8 cellular contexts compared by ENCODE assay signal in the genomic region with DNA sequence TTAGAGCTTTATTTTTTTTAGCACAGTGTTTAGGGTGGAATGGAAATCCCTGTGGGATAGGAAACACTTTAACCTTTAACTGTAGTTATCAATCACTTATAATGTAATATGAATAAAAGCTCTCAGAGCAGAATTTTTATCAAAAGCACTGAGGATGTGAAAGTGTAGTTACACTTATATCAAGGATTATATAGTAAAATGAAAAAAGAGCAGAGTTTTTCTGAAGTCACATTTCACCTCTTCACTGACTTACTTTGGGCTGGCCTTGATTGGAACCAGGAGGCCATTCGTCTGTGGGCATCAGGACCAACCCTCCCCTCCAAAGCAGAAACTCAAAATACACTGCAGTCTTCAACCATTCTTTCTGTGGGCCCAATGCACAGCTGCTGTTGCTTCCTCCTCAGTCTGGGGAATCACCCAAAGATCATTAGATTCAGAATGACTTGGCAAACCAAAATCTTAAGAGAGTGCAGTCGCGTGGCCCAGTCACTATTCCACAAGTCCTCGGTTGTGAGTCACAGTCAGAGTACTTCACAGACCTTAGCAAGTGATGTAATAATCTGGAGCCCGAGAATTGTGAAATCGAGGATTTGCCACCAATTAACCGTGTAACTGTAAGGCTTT.
A peak's percentile ranks its signal among the peaks of the same experiment; 100 is the strongest.
DNase-seq lines count a peak whose midpoint lies in the region; ATAC-seq, FAIRE-seq and TF ChIP-seq lines count a peak whose summit lies in the region.

No MANE protein-coding gene starts in this region.

- no peaks in the 10 kb centered on the region for H3K27me3 Mint-ChIP-seq in Caco-2 (ENCODE audit: insufficient read depth, unreplicated experiment)

- H3K4me3 Mint-ChIP-seq in Caco-2 (ENCODE audit: unreplicated experiment), result no peak overlapping the region

- no peak overlapping the region for H3K27ac Mint-ChIP-seq in Caco-2 (ENCODE audit: unreplicated experiment)

- intact Hi-C loops in Caco-2 (cut with micrococcal nuclease; ENCODE audit: unreplicated experiment), result no loop called here

- POLR2A ChIA-PET in A549 (lab: Yijun Ruan, JAX), result no interaction called here
- POLR2A ChIA-PET in Caco-2 (lab: Charles Lee), result no interaction called here

- H3K9me3 Mint-ChIP-seq in Caco-2 (ENCODE audit: unreplicated experiment), result no peaks in the 10 kb centered on the region

- DNase-seq in A549 (ENCODE audit: low read depth in 1 of 2, low spot score in 1 of 2) (peak in 1 of 2 experiments; percentile 46), RPMI7951 (ENCODE audit: low read depth) (peak; percentile 97), right atrium auricular region (ENCODE audit: low spot score) (peak; percentile 80), Caco-2 (no peak), HT-29 (ENCODE audit: low spot score) (no peak)
- no peak for DNase-seq in effector CD8-positive, alpha-beta T cell (lab: John Stamatoyannopoulos, UW)

- H3K36me3 ChIP-seq in right atrium auricular region, result no peaks in the 10 kb centered on the region
- no peaks in the 10 kb centered on the region for H3K36me3 ChIP-seq in Caco-2 (ENCODE audit: control insufficient read depth, insufficient read depth, low read length)

- no peak for TF ChIP-seq RAD21 in A549 (conservative IDR thresholded peaks at IDR 0.05 in 1 of 2, IDR thresholded peaks at IDR 0.05 in 1 of 2)

- TF ChIP-seq CTCF in A549 (IDR thresholded peaks at IDR 0.05) (no peak), right atrium auricular region (IDR thresholded peaks at IDR 0.05) (no peak), Caco-2 (IDR thresholded peaks at IDR 0.05; ENCODE audit: insufficient read depth in 1 of 2, low read depth in 1 of 2, low read length in 1 of 2, severe bottlenecking in 1 of 2, unreplicated experiment in 1 of 2) (no peak)

- H3K27ac ChIP-seq in A549 (no peak overlapping the region), right atrium auricular region (peak overlapping the region; percentile 48 to 60)

- TF ChIP-seq EP300 in A549 (IDR thresholded peaks at IDR 0.05), result no peak

- no peak overlapping the region for H3K4me2 ChIP-seq in A549

- H3K4me3 ChIP-seq in A549 (no peak overlapping the region), right atrium auricular region (no peak overlapping the region), Caco-2 (ENCODE audit: low read depth, low read length) (no peak overlapping the region)

- ATAC-seq in A549 (peak in 1 of 2 experiments; percentile 63; a peak in 2 of 6 replicates), GM18861 (IDR thresholded peaks at IDR 0.05; ENCODE audit: unreplicated experiment) (peak; percentile 99), HG02938 (IDR thresholded peaks at IDR 0.05; ENCODE audit: unreplicated experiment) (peak; percentile 99)

- WGBS in A549 (ENCODE audit: missing lambda C conversion rate), result 38% methylated on average over 7 of the region's 7 CpGs

- H3K27me3 ChIP-seq in right atrium auricular region, result no peaks in the 10 kb centered on the region
- H3K27me3 ChIP-seq in Caco-2 (replicated peaks; ENCODE audit: control insufficient read depth, insufficient read depth, low read length), result no peaks in the 10 kb centered on the region

- no peaks in the 10 kb centered on the region for H3K36me3 Mint-ChIP-seq in Caco-2 (ENCODE audit: insufficient read depth, unreplicated experiment)

- H3K4me1 ChIP-seq in A549, result no peaks in the 10 kb centered on the region
- H3K4me1 ChIP-seq in right atrium auricular region, result peaks cover 0 to 23% of the 10 kb centered on the region in 2 donors
- no peaks in the 10 kb centered on the region for H3K4me1 ChIP-seq in Caco-2

- no peak for FAIRE-seq in A549 (lab: Jason Lieb, UNC)

- CTCF ChIA-PET in A549 (lab: Yijun Ruan, JAX) (interaction anchor here (0.6 kb wide), 1 partner anchor 957 kb away, joined by 4 read pairs; no protein-coding TSS in a partner anchor), Caco-2 (lab: Charles Lee) (no interaction called here)

- BruUV-seq in Caco-2 (replicated peaks; lab: Mats Ljungman, UMichigan), result no TSS peak

- no peaks in the 10 kb centered on the region for H3K9me3 ChIP-seq in A549
- no peaks in the 10 kb centered on the region for H3K9me3 ChIP-seq in right atrium auricular region
- H3K9me3 ChIP-seq in Caco-2, result no peaks in the 10 kb centered on the region

- no peak for TF ChIP-seq POLR2A in A549 (IDR thresholded peaks at IDR 0.05; ENCODE audit: low read length)

- H3K4me1 Mint-ChIP-seq in Caco-2 (ENCODE audit: low read depth, unreplicated experiment), result no peaks in the 10 kb centered on the region

TF ChIP-seq in A549, 52 proteins besides CTCF, POLR2A, EP300 and RAD21:
- no peak for TF ChIP-seq FOSL2 (IDR thresholded peaks at IDR 0.05)
- 0 out of 2 replicates have a peak, but pooled peaks have one; percentile 25 for TF ChIP-seq FOSL2 (CRISPR knock-in tag; IDR thresholded peaks at IDR 0.05)
- TF ChIP-seq MAZ (IDR thresholded peaks at IDR 0.05; ENCODE audit: borderline replicate concordance, low read depth, low read length), result no peak
- no peak for TF ChIP-seq NR3C1 (IDR thresholded peaks at IDR 0.05)
- TF ChIP-seq ZNF302 (CRISPR knock-in tag; IDR thresholded peaks at IDR 0.05), result no peak
- TF ChIP-seq CEBPB (IDR thresholded peaks at IDR 0.05), result 0 out of 4 replicates have a peak, but pooled peaks of 1 of the 2 experiments have one; percentile 13

Comparison
In these comparisons a context has a peak if more than half of its experiments do, and no peak if none do; other contexts are left out.
1. DNase-seq: peak in RPMI7951 (single experiment) and right atrium auricular region (single experiment); none in effector CD8-positive, alpha-beta T cell (single experiment), Caco-2 (0 of 2) and HT-29 (single experiment).
2. H3K27ac ChIP-seq: peak in right atrium auricular region (2 of 2); none in A549 (0 of 2).